8 cellular contexts compared by ENCODE assay signal in genomic region chr9:128554155-128554862, GRCh38. TPM values are rescaled to one million over a fixed set of nuclear protein-coding genes. Genes with fewer than 3 reads are reported as not detected.
DNase-seq lines count a peak whose midpoint lies in the region; ATAC-seq and TF ChIP-seq lines count a peak whose summit lies in the region.

No MANE protein-coding gene starts in this region.

- H3K4me1 Mint-ChIP-seq in T-helper 2 cell treated with Interferon-gamma antibody and Interleukin-4, amounts not matched to agents 5 μg/mL and 100 μg/mL, for 36 hours (ENCODE audit: low read depth): peaks cover 54% of the 10 kb centered on the region
- peaks cover 40% of the 10 kb centered on the region for H3K4me1 Mint-ChIP-seq in endothelial cell (ENCODE audit: unreplicated experiment)

- peak overlapping the region; percentile 57 to 86 for H3K9ac ChIP-seq in mucosa of rectum (ENCODE audit: low read depth in 1 of 2, low read length in 2 of 2)

- peaks cover 7% of the 10 kb centered on the region for H3K36me3 Mint-ChIP-seq in T-helper 2 cell treated with Interferon-gamma antibody and Interleukin-4, amounts not matched to agents 5 μg/mL and 100 μg/mL, for 36 hours (ENCODE audit: low read depth)
- no peaks in the 10 kb centered on the region for H3K36me3 Mint-ChIP-seq in endothelial cell (ENCODE audit: low read depth, unreplicated experiment)

- no peak for ATAC-seq in HG03135 (IDR thresholded peaks at IDR 0.05; ENCODE audit: unreplicated experiment)

- no peaks in the 10 kb centered on the region for H3K9me3 ChIP-seq in mucosa of rectum (ENCODE audit: control insufficient read depth in 2 of 2, low read length in 2 of 2)

- H3K27me3 Mint-ChIP-seq in T-helper 2 cell treated with Interferon-gamma antibody and Interleukin-4, amounts not matched to agents 5 μg/mL and 100 μg/mL, for 36 hours (ENCODE audit: low read depth): no peaks in the 10 kb centered on the region
- H3K27me3 Mint-ChIP-seq in endothelial cell (ENCODE audit: unreplicated experiment): peaks cover 7% of the 10 kb centered on the region

- H3K4me3 Mint-ChIP-seq in T-helper 2 cell treated with Interferon-gamma antibody and Interleukin-4, amounts not matched to agents 5 μg/mL and 100 μg/mL, for 36 hours: no peak overlapping the region
- no peak overlapping the region for H3K4me3 Mint-ChIP-seq in endothelial cell (ENCODE audit: unreplicated experiment)

- no peak for TF ChIP-seq CTCF in endothelial cell (IDR thresholded peaks at IDR 0.05; ENCODE audit: unreplicated experiment)

- H3K9me3 Mint-ChIP-seq in T-helper 2 cell treated with Interferon-gamma antibody and Interleukin-4, amounts not matched to agents 5 μg/mL and 100 μg/mL, for 36 hours: no peaks in the 10 kb centered on the region
- no peaks in the 10 kb centered on the region for H3K9me3 Mint-ChIP-seq in endothelial cell (ENCODE audit: unreplicated experiment)

- 12% methylated on average over 5 of the region's 5 CpGs for WGBS in urinary bladder

- H3K27ac Mint-ChIP-seq in T-helper 2 cell treated with Interferon-gamma antibody and Interleukin-4, amounts not matched to agents 5 μg/mL and 100 μg/mL, for 36 hours: no peak overlapping the region
- no peak overlapping the region for H3K27ac Mint-ChIP-seq in endothelial cell (ENCODE audit: unreplicated experiment)

- H3K27ac ChIP-seq in mucosa of rectum (ENCODE audit: low read depth in 2 of 2, low read length in 2 of 2): peak overlapping the region; percentile 21 to 53
- H3K27ac ChIP-seq in urinary bladder (ENCODE audit: low read depth): no peak overlapping the region

- H3K4me3 ChIP-seq in mucosa of rectum (ENCODE audit: low read length in 2 of 2): peak overlapping the region; percentile 94 to 96
- H3K4me3 ChIP-seq in urinary bladder (ENCODE audit: low read depth, low read length): peak overlapping the region; percentile 13

- H3K4me1 ChIP-seq in mucosa of rectum (ENCODE audit: control insufficient read depth in 2 of 2, insufficient read depth in 2 of 2, low read length in 2 of 2): peaks cover 46 to 53% of the 10 kb centered on the region in 2 donors
- H3K4me1 ChIP-seq in urinary bladder (ENCODE audit: insufficient read depth): peaks cover 2% of the 10 kb centered on the region

- H3K36me3 ChIP-seq in mucosa of rectum (ENCODE audit: control insufficient read depth in 2 of 2, insufficient read depth in 2 of 2, low read length in 2 of 2) (no peaks in the 10 kb centered on the region), urinary bladder (ENCODE audit: insufficient read depth) (no peaks in the 10 kb centered on the region)

- DNase-seq in SIG-M5 treated with dmso at 0.1 percent for 504 hours (lab: John Stamatoyannopoulos, UW; ENCODE audit: unreplicated experiment): peak; percentile 27
- no peak for DNase-seq in SIG-M5 (lab: John Stamatoyannopoulos, UW)
- peak; percentile 19 for DNase-seq in T-helper 2 cell treated with Interferon-gamma antibody and Interleukin-4, amounts not matched to agents 5 μg/mL and 100 μg/mL, for 36 hours (ENCODE audit: low spot score)
- DNase-seq in endothelial cell (ENCODE audit: low spot score): peak; percentile 45
- no peak for DNase-seq in GF-D8 (lab: John Stamatoyannopoulos, UW)

- no peaks in the 10 kb centered on the region for H3K27me3 ChIP-seq in mucosa of rectum (ENCODE audit: control insufficient read depth in 2 of 2, insufficient read depth in 2 of 2, low read length in 2 of 2)

RNA-seq across cellular contexts. Expression of gene SPTAN1, which starts 1.9 kb away (rescaled TPM):
- total RNA-seq in endothelial cell (ENCODE audit: unreplicated experiment) (810 TPM), urinary bladder (308 TPM)
- polyA plus RNA-seq in urinary bladder: 148 TPM

RNA-seq across cellular contexts. Expression of gene GLE1, which starts 49.8 kb away (rescaled TPM):
- total RNA-seq in endothelial cell (ENCODE audit: unreplicated experiment): 17.5 TPM
- total RNA-seq in urinary bladder: 13.5 TPM
- 19.2 TPM for polyA plus RNA-seq in urinary bladder

Comparison
In these comparisons a context has a peak if more than half of its experiments do, and no peak if none do; other contexts are left out.
1. DNase-seq: peak in SIG-M5 treated with dmso at 0.1 percent for 504 hours (single experiment), T-helper 2 cell treated with Interferon-gamma antibody and Interleukin-4, amounts not matched to agents 5 μg/mL and 100 μg/mL, for 36 hours (single experiment) and endothelial cell (single experiment); none in SIG-M5 (single experiment) and GF-D8 (single experiment).